In genomic region chr14:69459122-69459521, GRCh38 we compare ENCODE assay signal across 25 cellular contexts. TPM values are rescaled to one million over a fixed set of nuclear protein-coding genes. Genes with fewer than 3 reads are reported as not detected.
"Had no signal": no experiment of that assay in that cellular context is flagged by ENCODE, and none has a peak within 500 bp of the region (broad histone marks: within the 10 kb centered on the region; RNA-seq: fewer than 3 reads in every experiment).

No MANE protein-coding gene starts in this region.

- H3K9me3 ChIP-seq: colonic mucosa, esophagus squamous epithelium, gastroesophageal sphincter, testis had no signal

- H3K27me3 ChIP-seq: colonic mucosa, dorsolateral prefrontal cortex, esophagus squamous epithelium, gastroesophageal sphincter, testis had no signal

- H3K4me1 ChIP-seq: colonic mucosa, testis had no signal

- FAIRE-seq: bronchial epithelial cell, small intestine had no signal

- H3K27ac ChIP-seq: colonic mucosa, dorsolateral prefrontal cortex, esophagus squamous epithelium, testis had no signal

- H3K4me3 ChIP-seq: colonic mucosa, dorsolateral prefrontal cortex, esophagus squamous epithelium, gastroesophageal sphincter, testis had no signal

- ATAC-seq: effector memory CD8-positive, alpha-beta T cell; gastroesophageal sphincter; left cardiac atrium; naive thymus-derived CD4-positive, alpha-beta T cell; sciatic nerve; stimulated activated naive B cell treated with anti-CD40 and anti-IgM and Interleukin-4, amounts not matched to agents 10 μg/mL and 1 μg/mL and 100 μg/mL, for 72 hours had no signal

- DNase-seq: activated CD4-positive, alpha-beta T cell treated with anti-CD3 and anti-CD28 coated beads for 4 hours; activated CD4-positive, alpha-beta T cell treated with anti-CD3 and anti-CD28 coated beads, Interleukin-2, amount 50 U/mL, for 48 hours; activated CD4-positive, CD25-positive, alpha-beta regulatory T cell; activated CD8-positive, alpha-beta memory T cell treated with anti-CD3 and anti-CD28 coated beads, Interleukin-2, amount 50 U/mL, for 48 hours; activated naive CD4-positive, alpha-beta T cell treated with anti-CD3 and anti-CD28 coated beads for 36 hours; activated naive CD8-positive, alpha-beta T cell treated with anti-CD3 and anti-CD28 coated beads, Interleukin-2, amount 10 ng/mL, durations not matched to agents 7 days and 5 days; activated T-cell treated with anti-CD3 and anti-CD28 coated beads, Interleukin-2, amount 50 U/mL, for 48 hours; amniotic stem cell; colonic mucosa; dorsolateral prefrontal cortex; effector memory CD8-positive, alpha-beta T cell; esophagus squamous epithelium; head of caudate nucleus; left cardiac atrium; naive thymus-derived CD4-positive, alpha-beta T cell; posterior cingulate gyrus; small intestine; stimulated activated CD4-positive, alpha-beta T cell treated with anti-CD3 and anti-CD28 coated beads, Interleukin-15, amount 100 ng/mL, for 24 hours; stimulated activated CD8-positive, alpha-beta memory T cell treated with anti-CD3 and anti-CD28 coated beads, Interleukin-4, amount 100 ng/mL, for 48 hours; stimulated activated naive B cell treated with anti-CD40 and anti-IgM and Interleukin-4, amounts not matched to agents 10 μg/mL and 1 μg/mL and 100 μg/mL, for 72 hours; T-helper 9 cell; testis had no signal

RNA-seq across cellular contexts. Expression of gene PLEKHD1, which starts 25.4 kb away (rescaled TPM):
- total RNA-seq: activated naive CD4-positive, alpha-beta T cell treated with anti-CD3 and anti-CD28 coated beads for 36 hours; sciatic nerve had no signal
